Comparison of ENCODE assay signal across 7 cellular contexts in the genomic region with DNA sequence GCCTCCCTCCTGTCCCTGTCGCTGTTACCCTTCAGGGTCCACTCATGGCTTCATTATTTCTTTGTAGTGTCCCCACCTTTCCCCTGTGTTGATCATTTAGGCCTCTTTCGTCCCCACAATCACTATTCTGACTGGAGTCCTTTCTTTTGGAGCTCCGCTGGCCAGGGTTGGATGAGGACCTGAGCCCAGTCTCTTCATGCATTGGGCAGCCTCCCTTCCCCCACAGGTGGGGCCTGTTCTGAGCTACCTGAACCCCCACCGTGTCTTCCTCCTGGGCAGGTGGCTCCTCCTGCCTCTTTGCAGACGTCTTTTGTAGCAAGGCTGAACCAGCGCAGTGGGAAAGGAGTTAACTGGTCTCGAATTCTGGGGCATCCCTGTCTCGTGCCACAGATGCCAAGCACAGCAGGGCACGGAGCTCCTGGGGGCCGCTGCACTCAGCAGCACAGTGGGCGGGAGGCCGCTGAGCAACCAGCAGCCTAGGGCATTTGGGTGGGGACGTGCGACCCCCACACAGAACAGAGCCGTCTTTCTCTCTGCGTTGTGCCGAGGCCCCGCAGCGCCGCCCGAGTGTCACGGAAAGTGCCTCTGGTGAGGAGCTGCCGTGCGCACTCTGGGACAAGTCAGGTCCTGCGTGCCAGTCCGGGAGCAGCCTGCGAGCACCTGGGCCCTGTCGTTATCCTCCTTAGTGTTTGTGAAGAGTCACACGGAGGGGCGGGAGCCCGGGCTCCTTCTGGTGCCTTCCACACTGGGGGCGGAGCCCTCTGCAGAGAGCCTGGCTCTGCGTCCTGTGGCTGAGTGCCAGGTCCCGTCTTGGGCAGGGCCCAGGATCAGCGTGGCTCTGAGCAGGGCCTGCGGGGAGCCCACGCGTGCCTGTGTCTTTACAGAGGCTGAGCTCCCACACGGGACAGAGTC.
DNase-seq lines count a peak whose midpoint lies in the region; ATAC-seq lines count a peak whose summit lies in the region.

No MANE protein-coding gene starts in this region.

- peaks cover 7% of the 10 kb centered on the region for H3K36me3 Mint-ChIP-seq in IgD-negative memory B cell
- H3K36me3 Mint-ChIP-seq in activated CD4-positive, alpha-beta memory T cell treated with anti-CD3 and anti-CD28 coated beads for 36 hours = peaks cover 18% of the 10 kb centered on the region
- H3K36me3 Mint-ChIP-seq in stimulated activated effector memory CD8-positive, alpha-beta T cell treated with anti-CD3 and anti-CD28 coated beads, Interleukin-12 subunit alpha, Interleukin-12 subunit beta, amount 100 ng/mL, for 72 hours = peaks cover 51% of the 10 kb centered on the region

- H3K9me3 Mint-ChIP-seq in IgD-negative memory B cell = no peaks in the 10 kb centered on the region
- no peaks in the 10 kb centered on the region for H3K9me3 Mint-ChIP-seq in activated CD4-positive, alpha-beta memory T cell treated with anti-CD3 and anti-CD28 coated beads for 36 hours
- H3K9me3 Mint-ChIP-seq in stimulated activated effector memory CD8-positive, alpha-beta T cell treated with anti-CD3 and anti-CD28 coated beads, Interleukin-12 subunit alpha, Interleukin-12 subunit beta, amount 100 ng/mL, for 72 hours = no peaks in the 10 kb centered on the region

- H3K27me3 Mint-ChIP-seq in IgD-negative memory B cell = no peaks in the 10 kb centered on the region
- H3K27me3 Mint-ChIP-seq in activated CD4-positive, alpha-beta memory T cell treated with anti-CD3 and anti-CD28 coated beads for 36 hours = no peaks in the 10 kb centered on the region

- intact Hi-C loops in activated CD4-positive, alpha-beta memory T cell treated with anti-CD3 and anti-CD28 coated beads for 36 hours (cut with micrococcal nuclease) = loop anchor here (10.0 kb wide), 2 partner anchors 119 to 461 kb away; a partner anchor contains a TSS
- intact Hi-C loops in left ventricle myocardium superior (cut with micrococcal nuclease) = loop anchor here (5.0 kb wide), 1 partner anchor 149 kb away; no protein-coding TSS in a partner anchor

- ATAC-seq in left ventricle myocardium superior (peak; percentile 90), GM18909 (IDR thresholded peaks at IDR 0.05; ENCODE audit: poor library complexity, unreplicated experiment) (no peak)
- ATAC-seq in stimulated activated effector memory CD8-positive, alpha-beta T cell treated with anti-CD3 and anti-CD28 coated beads, Interleukin-12 subunit alpha, Interleukin-12 subunit beta, amount 100 ng/mL, for 72 hours = no peak

- peak; percentile 10 for DNase-seq in activated CD4-positive, alpha-beta memory T cell treated with anti-CD3 and anti-CD28 coated beads for 36 hours
- peak; percentile 86 for DNase-seq in left ventricle myocardium superior
- no peak for DNase-seq in stimulated activated effector memory CD8-positive, alpha-beta T cell treated with anti-CD3 and anti-CD28 coated beads, Interleukin-12 subunit alpha, Interleukin-12 subunit beta, amount 100 ng/mL, for 72 hours (ENCODE audit: low spot score in 2 of 2)
- DNase-seq in D341Med (ENCODE audit: low spot score) = no peak
- no peak for DNase-seq in activated CD8-positive, alpha-beta memory T cell treated with anti-CD3 and anti-CD28 coated beads, Interleukin-2, amount 50 U/mL, for 4 hours

- H3K27ac Mint-ChIP-seq in IgD-negative memory B cell = peak overlapping the region in 2 of 3 donors; percentile 58 to 77
- peak overlapping the region; percentile 82 for H3K27ac Mint-ChIP-seq in activated CD4-positive, alpha-beta memory T cell treated with anti-CD3 and anti-CD28 coated beads for 36 hours
- H3K27ac Mint-ChIP-seq in stimulated activated effector memory CD8-positive, alpha-beta T cell treated with anti-CD3 and anti-CD28 coated beads, Interleukin-12 subunit alpha, Interleukin-12 subunit beta, amount 100 ng/mL, for 72 hours = peak overlapping the region; percentile 96

- POLR2A ChIA-PET in activated CD4-positive, alpha-beta memory T cell treated with anti-CD3 and anti-CD28 coated beads for 36 hours (lab: Charles Lee) = interaction anchor here (0.8 kb wide), 1 partner anchor 90 kb away, joined by 3 read pairs; no protein-coding TSS in a partner anchor

- peaks cover 24 to 26% (median 24%) of the 10 kb centered on the region in 3 donors for H3K4me1 Mint-ChIP-seq in IgD-negative memory B cell
- H3K4me1 Mint-ChIP-seq in activated CD4-positive, alpha-beta memory T cell treated with anti-CD3 and anti-CD28 coated beads for 36 hours (ENCODE audit: low read depth) = peaks cover 45% of the 10 kb centered on the region
- H3K4me1 Mint-ChIP-seq in stimulated activated effector memory CD8-positive, alpha-beta T cell treated with anti-CD3 and anti-CD28 coated beads, Interleukin-12 subunit alpha, Interleukin-12 subunit beta, amount 100 ng/mL, for 72 hours = peaks cover 50% of the 10 kb centered on the region

- H3K4me3 Mint-ChIP-seq in IgD-negative memory B cell = peak overlapping the region in 2 of 4 donors; percentile 12 to 19
- peak overlapping the region; percentile 20 for H3K4me3 Mint-ChIP-seq in activated CD4-positive, alpha-beta memory T cell treated with anti-CD3 and anti-CD28 coated beads for 36 hours
- peak overlapping the region; percentile 69 for H3K4me3 Mint-ChIP-seq in stimulated activated effector memory CD8-positive, alpha-beta T cell treated with anti-CD3 and anti-CD28 coated beads, Interleukin-12 subunit alpha, Interleukin-12 subunit beta, amount 100 ng/mL, for 72 hours

- CTCF ChIA-PET in activated CD4-positive, alpha-beta memory T cell treated with anti-CD3 and anti-CD28 coated beads for 36 hours (lab: Charles Lee) = interaction anchor here (1.0 to 10.3 kb wide), 3 partner anchors 90 to 146 kb away, joined by 3 to 176 read pairs (median 4); no protein-coding TSS in a partner anchor

Comparison
In these comparisons a context has a peak if more than half of its experiments do, and no peak if none do; other contexts are left out.
1. DNase-seq: peak in activated CD4-positive, alpha-beta memory T cell treated with anti-CD3 and anti-CD28 coated beads for 36 hours (single experiment) and left ventricle myocardium superior (single experiment); none in stimulated activated effector memory CD8-positive, alpha-beta T cell treated with anti-CD3 and anti-CD28 coated beads, Interleukin-12 subunit alpha, Interleukin-12 subunit beta, amount 100 ng/mL, for 72 hours (0 of 2), D341Med (single experiment) and activated CD8-positive, alpha-beta memory T cell treated with anti-CD3 and anti-CD28 coated beads, Interleukin-2, amount 50 U/mL, for 4 hours (single experiment).
2. Peak in every context shown above with its lines, with median percentiles within 50 percentile points of each other: H3K27ac Mint-ChIP-seq.